In the genomic region with DNA sequence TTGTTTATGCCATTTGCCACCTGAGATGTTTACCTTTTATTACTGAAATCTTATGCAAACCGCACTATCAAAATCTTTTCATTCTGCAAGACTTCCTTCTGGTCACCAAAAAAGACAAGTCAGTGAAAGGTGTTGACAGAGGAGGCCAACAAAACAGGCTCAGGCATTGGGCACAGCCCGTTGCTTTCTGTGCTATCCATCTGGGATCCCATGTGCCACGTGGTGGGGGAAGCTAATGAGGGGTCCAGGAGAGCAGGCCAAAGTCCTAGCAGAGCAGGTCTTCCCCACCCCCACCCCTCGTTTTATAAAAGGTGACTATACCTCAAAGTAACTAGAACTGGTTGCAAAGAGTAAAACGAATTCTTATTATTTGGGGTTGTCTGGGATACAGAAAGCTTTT, we compare ENCODE assay signal across 11 cellular contexts. TPM values are rescaled to one million over a fixed set of nuclear protein-coding genes. Genes with fewer than 3 reads are reported as not detected.
A peak's percentile ranks its signal among the peaks of the same experiment; 100 is the strongest.
DNase-seq lines count a peak whose midpoint lies in the region; ATAC-seq, FAIRE-seq and TF ChIP-seq lines count a peak whose summit lies in the region.
"Had no signal": no experiment of that assay in that cellular context is flagged by ENCODE, and none has a peak within 500 bp of the region (broad histone marks: within the 10 kb centered on the region; RNA-seq: fewer than 3 reads in every experiment).

No MANE protein-coding gene starts in this region.

- intact Hi-C loops in GM12878 (cut with micrococcal nuclease; ENCODE audit: unreplicated experiment), result no loop called here

- H3K27ac ChIP-seq in ACC112 (ENCODE audit: low read depth, low read length) (peak overlapping the region; percentile 46), GM12878 (ENCODE audit: control insufficient read depth, insufficient read depth) (peak overlapping the region; percentile 4; the same call in 1 of the 2 replicates), iPS-18a (ENCODE audit: low read length) (no peak overlapping the region)
- H3K27ac ChIP-seq: colonic mucosa had no signal

- no peak for FAIRE-seq in GM12878 (lab: Jason Lieb, UNC)

- no peak for TF ChIP-seq CTCF in GM12878 (IDR thresholded peaks at IDR 0.05 in 2 of 3, conservative IDR thresholded peaks at IDR 0.05 in 1 of 3; ENCODE audit: control insufficient read depth in 2 of 3, extremely low read depth in 1 of 3, insufficient read depth in 1 of 3, low read depth in 3 of 3, low read length in 3 of 3)

- SMC1A ChIA-PET in GM12878 (lab: Charles Lee; ENCODE audit: uncharacterized antibody, unreplicated experiment), result no interaction called here

- no peak for TF ChIP-seq EP300 in GM12878 (IDR thresholded peaks at IDR 0.05; ENCODE audit: borderline replicate concordance in 1 of 2, control insufficient read depth in 1 of 2, low read depth in 2 of 2, low read length in 2 of 2)

- TF ChIP-seq RAD21 in GM12878 (IDR thresholded peaks at IDR 0.05; ENCODE audit: insufficient read depth, low read depth, low read length), result no peak

- H3K4me3 ChIP-seq in ACC112 (ENCODE audit: low read depth, low read length) (peak overlapping the region; percentile 98), GM12878 (peak overlapping the region; percentile 81; the same call in 1 of the 2 replicates), iPS-18a (ENCODE audit: low read length) (peak overlapping the region; percentile 68)

- RAD21 ChIA-PET in GM12878 (lab: Charles Lee; ENCODE audit: unreplicated experiment), result interaction anchor here (1.0 kb wide), 1 partner anchor 28 kb away, joined by 3 read pairs; no protein-coding TSS in a partner anchor

- H2AFZ ChIP-seq in ACC112 (ENCODE audit: low read length, unreplicated experiment) (peak overlapping the region; percentile 83), GM12878 (ENCODE audit: control insufficient read depth, low read depth, low read length) (no peak overlapping the region; the same call in 1 of the 2 replicates)

- H3K36me3 ChIP-seq in ACC112 (ENCODE audit: insufficient read depth, low read length), result peaks cover 5% of the 10 kb centered on the region
- H3K36me3 ChIP-seq in GM12878 (ENCODE audit: control insufficient read depth in 2 of 2, insufficient read depth in 2 of 2, low read length in 1 of 2), result no peaks in the 10 kb centered on the region
- no peaks in the 10 kb centered on the region for H3K36me3 ChIP-seq in iPS-18a (ENCODE audit: control insufficient read depth, low read depth, low read length)
- H3K36me3 ChIP-seq: colonic mucosa had no signal

- H3K4me2 ChIP-seq in GM12878 (ENCODE audit: control insufficient read depth, insufficient read depth), result no peak overlapping the region; the same call in 1 of the 2 replicates

- CTCF ChIA-PET in HEK293T (lab: Yijun Ruan, JAX) (interaction anchor here (0.6 kb wide), 1 partner anchor 29 kb away, joined by 6 read pairs; no protein-coding TSS in a partner anchor), GM12878 (lab: Yijun Ruan, JAX) (no interaction called here)

- TF ChIP-seq POLR2A in GM12878 (IDR thresholded peaks at IDR 0.05; ENCODE audit: low read depth, low read length), result no peak
- no peak for TF ChIP-seq POLR2A in GM18505 (IDR thresholded peaks at IDR 0.05; ENCODE audit: borderline replicate concordance, extremely low read depth, insufficient read depth, insufficient read length)

- 23% methylated on average over 5 of the region's 5 CpGs for WGBS in GM12878 (ENCODE audit: insufficient coverage, insufficient replicate concordance, low lambda C conversion rate, missing lambda C conversion rate)

- peaks cover 43% of the 10 kb centered on the region for H3K79me2 ChIP-seq in ACC112 (ENCODE audit: control insufficient read depth, insufficient read depth, low read length, unreplicated experiment)
- no peaks in the 10 kb centered on the region; the same call in 1 of the 2 replicates for H3K79me2 ChIP-seq in GM12878 (ENCODE audit: control insufficient read depth, insufficient read depth, low read length)

- no peaks in the 10 kb centered on the region for H4K20me1 ChIP-seq in GM12878 (ENCODE audit: control insufficient read depth, insufficient read depth)

- in situ Hi-C loops in GM12878 (cut with MboI) (no loop called here), ACHN (cut with HindIII; ENCODE audit: low pct_ligation_motif_present, low pct_unique_long_range_greater_than_20kb, low sequenced_read_pairs) (no loop called here)

- POLR2A ChIA-PET in HEK293T (lab: Yijun Ruan, JAX) (interaction anchor here (0.7 to 0.8 kb wide), 2 partner anchors 9 to 11 kb away, joined by 3 read pairs; no protein-coding TSS in a partner anchor), GM12878 (lab: Charles Lee) (no interaction called here)

- H3K4me1 ChIP-seq in ACC112 (ENCODE audit: control insufficient read depth, insufficient read depth, low read length, unreplicated experiment), result peaks cover 28% of the 10 kb centered on the region
- peaks cover 7% of the 10 kb centered on the region for H3K4me1 ChIP-seq in GM12878 (ENCODE audit: control insufficient read depth, insufficient read depth, low read length)
- H3K4me1 ChIP-seq in iPS-18a (ENCODE audit: control insufficient read depth, low read depth, low read length), result peaks cover 13% of the 10 kb centered on the region

- H3K9me3 ChIP-seq in GM12878 (replicated peaks; ENCODE audit: control insufficient read depth, insufficient read depth, low read length) (no peaks in the 10 kb centered on the region), iPS-18a (ENCODE audit: control insufficient read depth, low read depth, low read length) (no peaks in the 10 kb centered on the region)
- H3K9me3 ChIP-seq: colonic mucosa had no signal

- no peak for ATAC-seq in GM12878
- no peak for ATAC-seq in GM18505 (IDR thresholded peaks at IDR 0.05; ENCODE audit: unreplicated experiment)

- BruUV-seq in GM12878 (replicated peaks; lab: Mats Ljungman, UMichigan), result no TSS peak

- H3K27me3 ChIP-seq in ACC112 (ENCODE audit: insufficient read depth, low read length), result no peaks in the 10 kb centered on the region
- H3K27me3 ChIP-seq in GM12878 (replicated peaks in 1 of 2; ENCODE audit: control insufficient read depth in 2 of 2, insufficient read depth in 2 of 2, low read length in 1 of 2), result no peaks in the 10 kb centered on the region; a peak in 1 of 4 replicates
- peaks cover 21% of the 10 kb centered on the region for H3K27me3 ChIP-seq in iPS-18a (ENCODE audit: control insufficient read depth, insufficient read depth, low read length)
- H3K27me3 ChIP-seq: colonic mucosa had no signal

- DNase-seq in HEK293T (ENCODE audit: extremely low spot score) (no peak), GM12878 (ENCODE audit: low read depth, low spot score) (no peak), ACHN (no peak), ureter (ENCODE audit: low spot score) (no peak), glomerular visceral epithelial cell (ENCODE audit: extremely low spot score) (no peak)
- DNase-seq: NCI-H345, SW 1271 had no signal

- H3K9ac ChIP-seq in GM12878 (ENCODE audit: control insufficient read depth, insufficient read depth, low read length) (peak overlapping the region; percentile 72), iPS-18a (ENCODE audit: low read length) (peak overlapping the region; percentile 59)

TF ChIP-seq in HEK293T, 16 proteins besides CTCF, POLR2A, EP300 and RAD21:
- TF ChIP-seq HDGF (IDR thresholded peaks at IDR 0.05; ENCODE audit: borderline replicate concordance) (no peak), L3MBTL2 (conservative IDR thresholded peaks at IDR 0.05) (peak; percentile 35)
TF ChIP-seq in HEK293T: peak in this region for 1.

TF ChIP-seq in GM12878, 131 proteins besides CTCF, POLR2A, EP300 and RAD21:
- TF ChIP-seq SMC3 (IDR thresholded peaks at IDR 0.05; ENCODE audit: borderline replicate concordance, low read length), result no peak
- no peak for TF ChIP-seq MYC (IDR thresholded peaks at IDR 0.05; ENCODE audit: insufficient read depth, insufficient read length, insufficient replicate concordance, low read length, severe bottlenecking)
- TF ChIP-seq JUNB (IDR thresholded peaks at IDR 0.05), result no peak
- no peak for TF ChIP-seq ATF7 (IDR thresholded peaks at IDR 0.05; ENCODE audit: low read depth)
- no peak for TF ChIP-seq HDAC2 (IDR thresholded peaks at IDR 0.05)

RNA-seq across cellular contexts. Expression of gene ALDH1L2, which starts 1.2 kb away (rescaled TPM):
- 0.06 and 0.20 TPM in 2 replicates for total RNA-seq in GM12878 (2013; cell fraction: nucleolus; rRNA removed)
- total RNA-seq in GM12878 (2014; rRNA removed) (6.6 and 6.7 TPM in 2 replicates), GM12878 (2014; rRNA removed; fragmentation: Illumina TruSeq; extraction: Trizol) (6.5 and 6.9 TPM in 2 replicates), GM12878 (2021) (12.0 and 13.2 TPM in 2 replicates), ureter (19.1 TPM)
- polyA plus RNA-seq in GM12878 (2011; ENCODE audit: low read depth), result 6.5 TPM
- polyA plus RNA-seq in GM12878 (2011; rRNA removed) (0.15 and 0.45 TPM in 2 replicates), GM12878 (2014; fragmentation: Illumina TruSeq; extraction: Trizol) (13.7 and 18.9 TPM in 2 replicates), GM12878 (2014; fragmentation: Nextera tagmentation; extraction: Ambion mirVana) (1 to 10 TPM; 1.8 to 2.1 TPM), GM12878 (2014; rRNA removed) (7.8 and 10.7 TPM in 2 replicates), GM12878 (2016; fragmentation: Nextera tagmentation; extraction: Ambion mirVana) (10 to 100 TPM; 10.4 to 10.6 TPM)
- polyA plus RNA-seq in GM12878 (2011; cell fraction: cytosol; rRNA removed), result 0.05 and 0.06 TPM in 2 replicates
- polyA plus RNA-seq in GM12878 (2011; cell fraction: nucleus; rRNA removed), result 0.27 and 0.31 TPM in 2 replicates
- polyA plus RNA-seq in GM12878 (2012), result 6.2 and 8.3 TPM in 2 replicates
- 0.10 and 0.80 TPM in 2 replicates for polyA minus RNA-seq in GM12878 (2011; rRNA and poly(A)+ RNA removed)
- not detected in 2 replicates for polyA minus RNA-seq in GM12878 (2011; cell fraction: cytosol; rRNA and poly(A)+ RNA removed)
- polyA minus RNA-seq in GM12878 (2011; cell fraction: nucleus; rRNA and poly(A)+ RNA removed), result 0.10 and 0.12 TPM in 2 replicates

RNA-seq across cellular contexts. Expression of gene WASHC4, which starts 24.5 kb away (rescaled TPM):
- total RNA-seq in GM12878 (2013; cell fraction: nucleolus; rRNA removed), result 285 and 299 TPM in 2 replicates
- total RNA-seq in GM12878 (2014; rRNA removed) (41.3 and 43.9 TPM in 2 replicates), GM12878 (2014; rRNA removed; fragmentation: Illumina TruSeq; extraction: Trizol) (46.2 and 50.3 TPM in 2 replicates), GM12878 (2021) (29.4 and 31.1 TPM in 2 replicates), ureter (54.4 TPM)
- polyA plus RNA-seq in GM12878 (2011; ENCODE audit: low read depth), result 7.5 TPM
- polyA plus RNA-seq in GM12878 (2011; rRNA removed) (50.6 and 88.5 TPM in 2 replicates), GM12878 (2014; fragmentation: Illumina TruSeq; extraction: Trizol) (33.5 and 41.1 TPM in 2 replicates), GM12878 (2014; fragmentation: Nextera tagmentation; extraction: Ambion mirVana) (10 to 100 TPM; 16.0 to 18.4 TPM), GM12878 (2014; rRNA removed) (15.6 and 30.7 TPM in 2 replicates), GM12878 (2016; fragmentation: Nextera tagmentation; extraction: Ambion mirVana) (10 to 100 TPM; 34.4 to 40.5 TPM)
- polyA plus RNA-seq in GM12878 (2011; cell fraction: cytosol; rRNA removed), result 11.0 and 12.5 TPM in 2 replicates
- 38.3 and 41.5 TPM in 2 replicates for polyA plus RNA-seq in GM12878 (2011; cell fraction: nucleus; rRNA removed)
- 13.4 and 18.8 TPM in 2 replicates for polyA plus RNA-seq in GM12878 (2012)
- 46.2 and 65.4 TPM in 2 replicates for polyA minus RNA-seq in GM12878 (2011; rRNA and poly(A)+ RNA removed)
- 24.9 and 26.6 TPM in 2 replicates for polyA minus RNA-seq in GM12878 (2011; cell fraction: cytosol; rRNA and poly(A)+ RNA removed)
- polyA minus RNA-seq in GM12878 (2011; cell fraction: nucleus; rRNA and poly(A)+ RNA removed), result 74.0 and 95.5 TPM in 2 replicates
